Comparison of ENCODE assay signal across 8 cellular contexts in genomic region chr6:11093591-11094410, GRCh38. TPM values are rescaled to one million over a fixed set of nuclear protein-coding genes. Genes with fewer than 3 reads are reported as not detected.
DNase-seq lines count a peak whose midpoint lies in the region; TF ChIP-seq lines count a peak whose summit lies in the region.

Gene SMIM13, plus strand, starts transcription at chr6:11093834. Its CDS starts 480 bp downstream, at chr6:11094314.

- intact Hi-C loops in stomach (cut with DNase I; ENCODE audit: low total_unique reads): no loop called here

- peak within 1 kb of the TSS; percentile 92 for H3K27ac ChIP-seq in MM.1S (ENCODE audit: low read length)
- H3K27ac ChIP-seq in neural cell (ENCODE audit: low read length): peak within 1 kb of the TSS; percentile 79
- peak within 1 kb of the TSS; percentile 97 to 99 (median 99) for H3K27ac ChIP-seq in stomach

- H3K9me2 ChIP-seq in MM.1S (replicated peaks; ENCODE audit: insufficient read depth, low read length) (no peaks in the 10 kb centered on the region), neural cell (ENCODE audit: insufficient read depth, low read length) (no peaks in the 10 kb centered on the region)

- peaks cover 46% of the 10 kb centered on the region for H3K79me2 ChIP-seq in MM.1S (ENCODE audit: low read length)
- peaks cover 24% of the 10 kb centered on the region for H3K79me2 ChIP-seq in neural cell (replicated peaks; ENCODE audit: insufficient read depth, low read length)

- TF ChIP-seq RAD21 in neural cell (conservative IDR thresholded peaks at IDR 0.05): no peak

- H3F3A ChIP-seq in MM.1S (ENCODE audit: insufficient read depth, low read length): peaks cover 26% of the 10 kb centered on the region
- H3F3A ChIP-seq in neural cell (ENCODE audit: insufficient read depth, low read length, poor library complexity, severe bottlenecking): peaks cover 9% of the 10 kb centered on the region

- H3K4me2 ChIP-seq in MM.1S (ENCODE audit: low read depth, low read length): peak within 1 kb of the TSS; percentile 92
- H3K4me2 ChIP-seq in neural cell (ENCODE audit: low read length): peak within 1 kb of the TSS; percentile 96

- DNase-seq in GF-D8 (lab: John Stamatoyannopoulos, UW) (peak; percentile 91), HCEC 1CT (peak; percentile 99), MM.1S (peak; percentile 97), SIG-M5 (lab: John Stamatoyannopoulos, UW) (peak; percentile 90), activated gamma-delta T cell (lab: John Stamatoyannopoulos, UW) (peak; percentile 82), fibroblast of the conjunctiva (ENCODE audit: low read depth) (peak; percentile 96), stomach (peak; percentile 98)

- 0 to 1% (median 0%) methylated on average over 35 to 93 of the region's 94 CpGs for WGBS in stomach, 5 donors

- H3K9ac ChIP-seq in MM.1S (ENCODE audit: low read length) (peak within 1 kb of the TSS; percentile 98), neural cell (ENCODE audit: low read length) (peak within 1 kb of the TSS; percentile 93)

- peak in 1 of 4 donors; percentile 54 for TF ChIP-seq POLR2A in stomach (IDR thresholded peaks at IDR 0.05)

- H4K20me1 ChIP-seq in MM.1S (ENCODE audit: insufficient read depth, low read length): no peaks in the 10 kb centered on the region
- H4K20me1 ChIP-seq in neural cell (ENCODE audit: insufficient read depth): no peaks in the 10 kb centered on the region

- TF ChIP-seq EP300 in neural cell (conservative IDR thresholded peaks at IDR 0.05; ENCODE audit: poor library complexity, severe bottlenecking): peak; percentile 22
- no peak for TF ChIP-seq EP300 in stomach (IDR thresholded peaks at IDR 0.05)

- H3K27me3 ChIP-seq in MM.1S (replicated peaks; ENCODE audit: insufficient read depth, low read length): no peaks in the 10 kb centered on the region
- H3K27me3 ChIP-seq in neural cell (ENCODE audit: insufficient read depth, low read depth, low read length): no peaks in the 10 kb centered on the region
- no peaks in the 10 kb centered on the region for H3K27me3 ChIP-seq in stomach

- TF ChIP-seq CTCF in MM.1S (IDR thresholded peaks at IDR 0.05; ENCODE audit: low read length) (peak; percentile 24), neural cell (IDR thresholded peaks at IDR 0.05; ENCODE audit: poor library complexity, severe bottlenecking) (peak; percentile 87), stomach (IDR thresholded peaks at IDR 0.05) (peak in 5 of 7 experiments; percentile 33 to 77 (median 45))

- H3K9me3 ChIP-seq in MM.1S (replicated peaks; ENCODE audit: insufficient read depth, low read length) (no peaks in the 10 kb centered on the region), neural cell (ENCODE audit: low read length) (no peaks in the 10 kb centered on the region), stomach (no peaks in the 10 kb centered on the region)

- H3K4me3 ChIP-seq in MM.1S (ENCODE audit: low read length) (peak within 1 kb of the TSS; percentile 97), neural cell (ENCODE audit: low read length) (peak within 1 kb of the TSS; percentile 97), stomach (peak within 1 kb of the TSS; percentile 77 to 99 (median 93))

- H3K4me1 ChIP-seq in MM.1S (ENCODE audit: low read length) (peaks cover 21% of the 10 kb centered on the region), stomach (peaks cover 7 to 28% (median 22%) of the 10 kb centered on the region in 4 donors)

- H2AFZ ChIP-seq in MM.1S (ENCODE audit: low read length) (peak within 1 kb of the TSS; percentile 97), neural cell (ENCODE audit: low read depth, low read length) (peak within 1 kb of the TSS; percentile 92)

- H3K36me3 ChIP-seq in MM.1S (replicated peaks; ENCODE audit: insufficient read depth, low read length): no peaks in the 10 kb centered on the region; the same call in 1 of the 2 replicates
- H3K36me3 ChIP-seq in neural cell (ENCODE audit: insufficient read depth, low read length): no peaks in the 10 kb centered on the region
- H3K36me3 ChIP-seq in stomach: no peaks in the 10 kb centered on the region

TF ChIP-seq in neural cell, 6 proteins besides CTCF, POLR2A, EP300 and RAD21:
- TF ChIP-seq EZH2 (IDR thresholded peaks at IDR 0.05; ENCODE audit: borderline replicate concordance, insufficient read depth, low read length, poor library complexity, severe bottlenecking) (no peak), TAF1 (IDR thresholded peaks at IDR 0.05; ENCODE audit: low read depth) (no peak), MXI1 (conservative IDR thresholded peaks at IDR 0.05; ENCODE audit: poor library complexity, severe bottlenecking) (no peak), SMC3 (conservative IDR thresholded peaks at IDR 0.05; ENCODE audit: poor library complexity) (no peak), REST (IDR thresholded peaks at IDR 0.05; ENCODE audit: borderline replicate concordance) (peak; percentile 1), POLR2AphosphoS5 (IDR thresholded peaks at IDR 0.05) (peak; percentile 87)

RNA-seq across cellular contexts. Expression of gene SMIM13, which starts in this region (rescaled TPM):
- polyA plus RNA-seq in neural cell: 47.5 and 51.0 TPM in 2 replicates
- polyA minus RNA-seq in neural cell: 91.1 TPM in 2 replicates
- 10 to 100 TPM in 1 of 5 donors, 1 to 10 TPM in 4; 1.2 to 15.8 (median 4.5) TPM for total RNA-seq in stomach
- polyA plus RNA-seq in stomach: 1 to 10 TPM; 2.4 to 3.3 (median 2.7) TPM

Comparison
In these comparisons a context has a peak if more than half of its experiments do, and no peak if none do; other contexts are left out.
1. Peak in every context shown above with its lines: DNase-seq, H3K4me3 ChIP-seq and H3K27ac ChIP-seq.
2. RNA of gene SMIM13 (polyA plus RNA-seq): 47.5 to 51.0 TPM in neural cell; 2.4 to 3.3 TPM in stomach; every median in the first group is over 10 times any median in the second.
3. CTCF ChIP-seq: peak in every context shown above with its lines; median percentile 87 in neural cell; 45 in stomach; 24 in MM.1S.